Comparison of ENCODE assay signal across 1 cellular context in the genomic region with DNA sequence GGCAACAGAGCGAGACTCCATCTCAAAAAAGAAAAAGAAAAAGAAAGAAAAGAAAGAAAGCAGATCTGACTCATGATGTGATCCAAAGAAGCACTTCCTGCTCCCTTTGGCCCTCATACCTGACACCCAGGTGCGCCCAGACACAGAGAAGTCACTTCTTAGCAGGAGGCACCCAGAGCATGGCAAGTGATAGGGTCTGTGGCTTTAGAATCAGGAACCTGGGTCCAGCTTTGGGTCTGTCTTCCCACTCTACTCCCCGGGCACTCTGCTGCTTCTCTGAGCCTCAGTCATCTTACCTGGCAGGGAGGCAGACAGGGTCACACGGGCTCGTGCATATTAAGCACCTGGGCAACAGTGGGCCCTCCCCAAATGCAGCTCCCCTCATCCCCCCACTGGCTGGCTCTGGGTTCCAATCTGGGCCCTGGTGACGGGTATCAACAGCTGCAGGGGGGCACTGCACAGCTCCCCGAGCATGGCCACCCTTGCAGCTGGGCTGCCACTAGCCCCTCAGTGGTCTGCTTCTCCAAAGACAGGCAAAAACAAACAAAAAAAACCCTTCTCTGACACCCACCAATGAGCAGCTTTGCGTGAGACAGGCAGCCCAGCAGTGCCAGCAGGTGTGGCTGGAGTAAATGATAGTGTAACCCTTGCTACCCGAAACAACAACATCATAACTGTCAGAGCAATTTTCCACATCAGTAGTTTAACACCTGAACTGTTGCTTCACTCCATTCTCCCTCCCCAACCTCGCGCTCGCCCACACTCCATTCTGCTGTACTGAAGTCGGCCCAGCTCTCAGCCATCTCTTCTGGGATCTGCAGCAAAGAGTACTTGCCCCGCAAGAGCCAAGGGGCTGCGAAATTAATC.
A peak's percentile ranks its signal among the peaks of the same experiment; 100 is the strongest.
TF ChIP-seq lines count a peak whose summit lies in the region.

No MANE protein-coding gene starts in this region.

TF ChIP-seq in HEK293, 187 proteins besides CTCF, POLR2A, EP300 and RAD21 (continued from another document):
- TF ChIP-seq, protein P1, sequence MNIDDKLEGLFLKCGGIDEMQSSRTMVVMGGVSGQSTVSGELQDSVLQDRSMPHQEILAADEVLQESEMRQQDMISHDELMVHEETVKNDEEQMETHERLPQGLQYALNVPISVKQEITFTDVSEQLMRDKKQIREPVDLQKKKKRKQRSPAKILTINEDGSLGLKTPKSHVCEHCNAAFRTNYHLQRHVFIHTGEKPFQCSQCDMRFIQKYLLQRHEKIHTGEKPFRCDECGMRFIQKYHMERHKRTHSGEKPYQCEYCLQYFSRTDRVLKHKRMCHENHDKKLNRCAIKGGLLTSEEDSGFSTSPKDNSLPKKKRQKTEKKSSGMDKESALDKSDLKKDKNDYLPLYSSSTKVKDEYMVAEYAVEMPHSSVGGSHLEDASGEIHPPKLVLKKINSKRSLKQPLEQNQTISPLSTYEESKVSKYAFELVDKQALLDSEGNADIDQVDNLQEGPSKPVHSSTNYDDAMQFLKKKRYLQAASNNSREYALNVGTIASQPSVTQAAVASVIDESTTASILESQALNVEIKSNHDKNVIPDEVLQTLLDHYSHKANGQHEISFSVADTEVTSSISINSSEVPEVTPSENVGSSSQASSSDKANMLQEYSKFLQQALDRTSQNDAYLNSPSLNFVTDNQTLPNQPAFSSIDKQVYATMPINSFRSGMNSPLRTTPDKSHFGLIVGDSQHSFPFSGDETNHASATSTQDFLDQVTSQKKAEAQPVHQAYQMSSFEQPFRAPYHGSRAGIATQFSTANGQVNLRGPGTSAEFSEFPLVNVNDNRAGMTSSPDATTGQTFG (tag by site-specific recombination; IDR thresholded peaks at IDR 0.05; ENCODE audit: borderline replicate concordance) = no peak
- TF ChIP-seq ZNF10 (tag by site-specific recombination; IDR thresholded peaks at IDR 0.05) = peak; percentile 74; the same call in 1 of the 2 replicates
- no peak for TF ChIP-seq ZNF621 (tag by site-specific recombination; IDR thresholded peaks at IDR 0.05)
- no peak for TF ChIP-seq ZNF660 (tag by site-specific recombination; IDR thresholded peaks at IDR 0.05)
- TF ChIP-seq, protein P2, sequence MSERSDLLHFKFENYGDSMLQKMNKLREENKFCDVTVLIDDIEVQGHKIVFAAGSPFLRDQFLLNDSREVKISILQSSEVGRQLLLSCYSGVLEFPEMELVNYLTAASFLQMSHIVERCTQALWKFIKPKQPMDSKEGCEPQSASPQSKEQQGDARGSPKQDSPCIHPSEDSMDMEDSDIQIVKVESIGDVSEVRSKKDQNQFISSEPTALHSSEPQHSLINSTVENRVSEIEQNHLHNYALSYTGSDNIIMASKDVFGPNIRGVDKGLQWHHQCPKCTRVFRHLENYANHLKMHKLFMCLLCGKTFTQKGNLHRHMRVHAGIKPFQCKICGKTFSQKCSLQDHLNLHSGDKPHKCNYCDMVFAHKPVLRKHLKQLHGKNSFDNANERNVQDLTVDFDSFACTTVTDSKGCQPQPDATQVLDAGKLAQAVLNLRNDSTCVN (tag by site-specific recombination; optimal IDR thresholded peaks at IDR 0.05) = no peak
- TF ChIP-seq, protein P3, sequence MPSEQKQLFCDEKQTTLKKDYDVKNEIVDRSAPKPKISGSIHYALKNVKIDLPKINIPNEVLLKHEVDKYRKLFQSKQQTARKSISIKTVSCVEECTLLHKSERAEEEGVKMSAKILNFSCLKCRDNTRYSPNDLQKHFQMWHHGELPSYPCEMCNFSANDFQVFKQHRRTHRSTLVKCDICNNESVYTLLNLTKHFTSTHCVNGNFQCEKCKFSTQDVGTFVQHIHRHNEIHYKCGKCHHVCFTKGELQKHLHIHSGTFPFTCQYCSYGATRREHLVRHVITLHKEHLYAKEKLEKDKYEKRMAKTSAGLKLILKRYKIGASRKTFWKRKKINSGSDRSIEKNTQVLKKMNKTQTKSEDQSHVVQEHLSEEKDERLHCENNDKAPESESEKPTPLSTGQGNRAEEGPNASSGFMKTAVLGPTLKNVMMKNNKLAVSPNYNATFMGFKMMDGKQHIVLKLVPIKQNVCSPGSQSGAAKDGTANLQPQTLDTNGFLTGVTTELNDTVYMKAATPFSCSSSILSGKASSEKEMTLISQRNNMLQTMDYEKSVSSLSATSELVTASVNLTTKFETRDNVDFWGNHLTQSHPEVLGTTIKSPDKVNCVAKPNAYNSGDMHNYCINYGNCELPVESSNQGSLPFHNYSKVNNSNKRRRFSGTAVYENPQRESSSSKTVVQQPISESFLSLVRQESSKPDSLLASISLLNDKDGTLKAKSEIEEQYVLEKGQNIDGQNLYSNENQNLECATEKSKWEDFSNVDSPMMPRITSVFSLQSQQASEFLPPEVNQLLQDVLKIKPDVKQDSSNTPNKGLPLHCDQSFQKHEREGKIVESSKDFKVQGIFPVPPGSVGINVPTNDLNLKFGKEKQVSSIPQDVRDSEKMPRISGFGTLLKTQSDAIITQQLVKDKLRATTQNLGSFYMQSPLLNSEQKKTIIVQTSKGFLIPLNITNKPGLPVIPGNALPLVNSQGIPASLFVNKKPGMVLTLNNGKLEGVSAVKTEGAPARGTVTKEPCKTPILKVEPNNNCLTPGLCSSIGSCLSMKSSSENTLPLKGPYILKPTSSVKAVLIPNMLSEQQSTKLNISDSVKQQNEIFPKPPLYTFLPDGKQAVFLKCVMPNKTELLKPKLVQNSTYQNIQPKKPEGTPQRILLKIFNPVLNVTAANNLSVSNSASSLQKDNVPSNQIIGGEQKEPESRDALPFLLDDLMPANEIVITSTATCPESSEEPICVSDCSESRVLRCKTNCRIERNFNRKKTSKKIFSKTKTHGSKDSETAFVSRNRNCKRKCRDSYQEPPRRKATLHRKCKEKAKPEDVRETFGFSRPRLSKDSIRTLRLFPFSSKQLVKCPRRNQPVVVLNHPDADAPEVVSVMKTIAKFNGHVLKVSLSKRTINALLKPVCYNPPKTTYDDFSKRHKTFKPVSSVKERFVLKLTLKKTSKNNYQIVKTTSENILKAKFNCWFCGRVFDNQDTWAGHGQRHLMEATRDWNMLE (tag by site-specific recombination; conservative IDR thresholded peaks at IDR 0.05; ENCODE audit: low read depth) = no peak
TF ChIP-seq in HEK293: peak in this region for 51.
